Comparison of ENCODE assay signal across 29 cellular contexts in the genomic region with DNA sequence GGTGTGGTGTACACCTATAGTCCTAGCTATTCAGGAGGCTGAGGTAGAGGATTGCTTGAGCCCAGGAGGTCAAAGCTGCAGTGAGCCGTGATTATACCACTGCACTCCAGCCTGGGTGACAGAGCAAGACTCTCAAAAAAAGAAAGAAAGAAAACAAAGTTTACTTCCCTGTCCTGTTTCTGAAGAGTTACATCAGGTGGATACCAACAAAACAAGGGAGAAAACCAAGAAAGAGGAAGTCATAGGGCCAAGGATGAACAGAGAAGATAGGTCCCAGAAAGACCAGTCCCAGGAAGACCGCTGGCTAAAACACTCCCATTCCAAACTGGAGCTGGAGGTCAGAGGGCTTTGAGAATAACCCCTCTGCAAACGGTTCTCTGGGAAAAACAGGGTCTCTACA.
"Had no signal": no experiment of that assay in that cellular context is flagged by ENCODE, and none has a peak within 500 bp of the region (broad histone marks: within the 10 kb centered on the region; RNA-seq: fewer than 3 reads in every experiment).

No MANE protein-coding gene starts in this region.

- DNase-seq: activated B cell treated with CpG ODN at 0.5 μM for 24 hours; activated CD4-positive, alpha-beta memory T cell treated with anti-CD3 and anti-CD28 coated beads for 36 hours; activated CD4-positive, alpha-beta T cell treated with anti-CD3 and anti-CD28 coated beads for 4 hours; activated CD4-positive, alpha-beta T cell treated with anti-CD3 and anti-CD28 coated beads, Interleukin-2, amount 10 ng/mL, durations not matched to agents 24 days and 14 days; activated CD4-positive, alpha-beta T cell treated with anti-CD3 and anti-CD28 coated beads, Interleukin-2, amount 50 U/mL, for 1 hour; activated CD4-positive, alpha-beta T cell treated with anti-CD3 and anti-CD28 coated beads, Interleukin-2, amount 50 U/mL, for 4 hours; activated CD4-positive, CD25-positive, alpha-beta regulatory T cell treated with anti-CD3 and anti-CD28 coated beads, Interleukin-2, amount 50 U/mL, for 72 hours; activated CD8-positive, alpha-beta memory T cell treated with anti-CD3 and anti-CD28 coated beads, Interleukin-2, amount 50 U/mL, for 4 hours; activated CD8-positive, alpha-beta T cell treated with anti-CD3 and anti-CD28 coated beads for 36 hours; activated effector memory CD4-positive, alpha-beta T cell treated with anti-CD3 and anti-CD28 coated beads, Interleukin-2, amount 50 U/mL, for 16 hours; activated gamma-delta T cell treated with Interleukin-2 at 50 U/mL for 16 hours; activated naive CD4-positive, alpha-beta T cell; activated naive CD4-positive, alpha-beta T cell treated with anti-CD3 and anti-CD28 coated beads for 36 hours; activated naive CD4-positive, alpha-beta T cell treated with anti-CD3 and anti-CD28 coated beads, Interleukin-2, amount 50 U/mL, for 16 hours; activated naive CD8-positive, alpha-beta T cell treated with anti-CD3 and anti-CD28 coated beads for 36 hours; activated T-cell treated with anti-CD3 and anti-CD28 coated beads for 4 hours; activated T-cell treated with anti-CD3 and anti-CD28 coated beads, Interleukin-2, amount 50 U/mL, for 1 hour; activated T-cell treated with anti-CD3 and anti-CD28 coated beads, Interleukin-2, amount 50 U/mL, for 4 hours; activated T-cell treated with anti-CD3 and anti-CD28 coated beads, Interleukin-2, amount 50 U/mL, for 72 hours; adrenal gland; amniotic stem cell; aorta; body of pancreas; brain microvascular endothelial cell; central memory CD4-positive, alpha-beta T cell; cerebellar nuclear complex; colonic mucosa; T-helper 2 cell; T-helper 9 cell had no signal
